Comparison of ENCODE assay signal across 19 cellular contexts in the genomic region with DNA sequence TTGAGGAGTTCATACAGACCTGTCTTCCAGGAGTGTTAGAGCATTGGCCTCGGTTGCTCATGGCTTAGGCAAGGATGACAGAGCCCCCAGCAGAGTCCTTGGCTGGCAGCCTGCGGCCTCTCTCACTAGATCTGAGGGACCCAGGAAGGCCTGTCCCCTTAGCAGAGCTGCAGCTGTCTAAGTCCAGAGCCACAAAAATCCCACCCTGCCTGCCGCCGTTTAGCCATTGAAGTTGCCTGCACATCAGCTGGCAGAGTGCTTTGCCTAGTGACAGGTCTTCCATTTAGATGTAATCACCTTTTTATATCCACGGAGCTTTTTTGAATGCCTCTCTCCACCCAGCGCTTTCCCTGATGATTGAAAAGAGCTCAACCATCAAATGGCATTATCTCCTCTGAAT.
"Had no signal": no experiment of that assay in that cellular context is flagged by ENCODE, and none has a peak within 500 bp of the region (broad histone marks: within the 10 kb centered on the region; RNA-seq: fewer than 3 reads in every experiment).

No MANE protein-coding gene starts in this region.

- H3K36me3 ChIP-seq: gastroesophageal sphincter, heart left ventricle, right atrium auricular region, stomach, WERI-Rb-1 had no signal

- H3K9me3 ChIP-seq: gastroesophageal sphincter, heart left ventricle, right atrium auricular region, stomach, testis had no signal

- H3K4me3 ChIP-seq: gastroesophageal sphincter, heart left ventricle, lung, right atrium auricular region, skin epidermis, stomach, testis had no signal

- DNase-seq: activated CD4-positive, alpha-beta T cell treated with anti-CD3 and anti-CD28 coated beads, Interleukin-2, amount 50 U/mL, for 4 hours; activated gamma-delta T cell; activated T-cell treated with anti-CD3 and anti-CD28 coated beads, Interleukin-2, amount 50 U/mL, for 72 hours; amniotic stem cell; effector CD8-positive, alpha-beta T cell; heart left ventricle; kidney; nephron progenitor cell; stimulated activated CD4-positive, alpha-beta T cell treated with anti-CD3 and anti-CD28 coated beads, Interleukin-15, amount 100 ng/mL, for 24 hours; stimulated activated CD4-positive, alpha-beta T cell treated with anti-CD3 and anti-CD28 coated beads, Interleukin-2, amount 100 ng/mL, for 48 hours; stomach; testis; WERI-Rb-1 had no signal

- H3K27me3 ChIP-seq: gastroesophageal sphincter, heart left ventricle, right atrium auricular region, stomach, testis had no signal

- H3K4me1 ChIP-seq: testis had no signal

- ATAC-seq: activated T-cell treated with anti-CD3 and anti-CD28 coated beads, Interleukin-2, amount 50 U/mL, for 72 hours; esophagus mucosa; gastroesophageal sphincter; heart left ventricle; left lobe of liver had no signal

- H3K27ac ChIP-seq: gastroesophageal sphincter, heart left ventricle, right atrium auricular region, skin epidermis, stomach, testis, WERI-Rb-1 had no signal

- FAIRE-seq: kidney had no signal
